In genomic region chr3:32896143-32896542, GRCh38 we compare ENCODE assay signal across 1 cellular context.
TF ChIP-seq lines count a peak whose summit lies in the region.

No MANE protein-coding gene starts in this region.

TF ChIP-seq in K562, 482 proteins besides CTCF, POLR2A, EP300 and RAD21 (continued from another document):
- TF ChIP-seq TFE3 (CRISPR knock-in tag; IDR thresholded peaks at IDR 0.05) (no peak), CEBPB (tag; IDR thresholded peaks at IDR 0.05) (peak; percentile 53), CEBPG (CRISPR knock-in tag; IDR thresholded peaks at IDR 0.05) (no peak), CEBPG (tag; conservative IDR thresholded peaks at IDR 0.05 in 1 of 2, IDR thresholded peaks at IDR 0.05 in 1 of 2) (peak in 1 of 2 experiments; percentile 48; a peak in 1 of 4 replicates)
TF ChIP-seq in K562: peak in this region for 2.
